ENCODE assay signal across 3 cellular contexts in the genomic region with DNA sequence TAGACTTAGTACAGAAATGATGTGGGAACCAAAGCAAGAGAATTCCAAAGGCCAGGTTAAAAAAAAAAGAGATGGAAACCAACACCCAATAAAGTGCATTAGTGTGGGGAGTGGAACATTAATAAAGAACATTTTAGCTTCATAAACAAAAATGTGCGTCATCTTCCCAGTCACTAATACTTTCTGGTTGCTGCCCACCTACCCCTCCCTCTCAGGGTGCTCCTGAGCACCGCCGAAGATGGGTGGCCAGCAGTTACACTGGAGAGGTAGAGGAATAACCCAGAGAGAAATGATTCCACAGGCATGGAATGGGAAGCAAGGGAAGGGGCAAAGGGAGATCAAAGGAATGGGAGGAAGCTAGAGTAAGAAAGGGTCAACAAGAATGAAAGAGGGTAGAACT.
TF ChIP-seq lines count a peak whose summit lies in the region.

No MANE protein-coding gene starts in this region.

TF ChIP-seq in SK-N-SH, 30 proteins besides CTCF, POLR2A, EP300 and RAD21:
- no peak for TF ChIP-seq MXI1 (IDR thresholded peaks at IDR 0.05; ENCODE audit: low read depth, low read length)
- no peak for TF ChIP-seq RCOR1 (IDR thresholded peaks at IDR 0.05; ENCODE audit: low read length)
- TF ChIP-seq YY1 (IDR thresholded peaks at IDR 0.05; ENCODE audit: low read depth): no peak
- TF ChIP-seq FOSL2 (IDR thresholded peaks at IDR 0.05; ENCODE audit: borderline replicate concordance, low read depth): no peak
- TF ChIP-seq SIN3A (IDR thresholded peaks at IDR 0.05; ENCODE audit: borderline replicate concordance, low read depth, low read length): no peak
- no peak for TF ChIP-seq JUND (IDR thresholded peaks at IDR 0.05)
- no peak for TF ChIP-seq USF2 (IDR thresholded peaks at IDR 0.05; ENCODE audit: borderline replicate concordance, low read depth, low read length)
- no peak for TF ChIP-seq MAX (IDR thresholded peaks at IDR 0.05; ENCODE audit: low read depth)
- TF ChIP-seq, protein P1, sequence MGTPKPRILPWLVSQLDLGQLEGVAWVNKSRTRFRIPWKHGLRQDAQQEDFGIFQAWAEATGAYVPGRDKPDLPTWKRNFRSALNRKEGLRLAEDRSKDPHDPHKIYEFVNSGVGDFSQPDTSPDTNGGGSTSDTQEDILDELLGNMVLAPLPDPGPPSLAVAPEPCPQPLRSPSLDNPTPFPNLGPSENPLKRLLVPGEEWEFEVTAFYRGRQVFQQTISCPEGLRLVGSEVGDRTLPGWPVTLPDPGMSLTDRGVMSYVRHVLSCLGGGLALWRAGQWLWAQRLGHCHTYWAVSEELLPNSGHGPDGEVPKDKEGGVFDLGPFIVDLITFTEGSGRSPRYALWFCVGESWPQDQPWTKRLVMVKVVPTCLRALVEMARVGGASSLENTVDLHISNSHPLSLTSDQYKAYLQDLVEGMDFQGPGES (IDR thresholded peaks at IDR 0.05; ENCODE audit: low read depth, low read length): no peak
- no peak for TF ChIP-seq CHD2 (IDR thresholded peaks at IDR 0.05; ENCODE audit: low read length, partially characterized antibody)
- TF ChIP-seq PBX3 (IDR thresholded peaks at IDR 0.05): no peak
- TF ChIP-seq, protein P2, sequence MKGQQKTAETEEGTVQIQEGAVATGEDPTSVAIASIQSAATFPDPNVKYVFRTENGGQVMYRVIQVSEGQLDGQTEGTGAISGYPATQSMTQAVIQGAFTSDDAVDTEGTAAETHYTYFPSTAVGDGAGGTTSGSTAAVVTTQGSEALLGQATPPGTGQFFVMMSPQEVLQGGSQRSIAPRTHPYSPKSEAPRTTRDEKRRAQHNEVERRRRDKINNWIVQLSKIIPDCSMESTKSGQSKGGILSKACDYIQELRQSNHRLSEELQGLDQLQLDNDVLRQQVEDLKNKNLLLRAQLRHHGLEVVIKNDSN (IDR thresholded peaks at IDR 0.05; ENCODE audit: borderline replicate concordance, low read depth): no peak
- TF ChIP-seq NFIC (IDR thresholded peaks at IDR 0.05; ENCODE audit: borderline replicate concordance): no peak
- TF ChIP-seq GATA2 (CRISPR knock-in tag; IDR thresholded peaks at IDR 0.05): no peak
- TF ChIP-seq NRF1 (IDR thresholded peaks at IDR 0.05; ENCODE audit: low read depth, low read length): no peak
- no peak for TF ChIP-seq TCF12 (IDR thresholded peaks at IDR 0.05)
- no peak for TF ChIP-seq TAF1 (IDR thresholded peaks at IDR 0.05; ENCODE audit: borderline replicate concordance, low read depth, low read length)
- TF ChIP-seq MEF2A (IDR thresholded peaks at IDR 0.05; ENCODE audit: borderline replicate concordance, low read depth): no peak
- no peak for TF ChIP-seq RXRA (IDR thresholded peaks at IDR 0.05; ENCODE audit: borderline replicate concordance, low read depth)

TF ChIP-seq in SK-N-SH treated with all-trans-retinoic acid at 6 μM for 48 hours, 23 proteins besides CTCF, POLR2A, EP300 and RAD21:
- TF ChIP-seq SNAI2 (CRISPR knock-in tag; IDR thresholded peaks at IDR 0.05) (no peak), TOX (CRISPR knock-in tag; IDR thresholded peaks at IDR 0.05; ENCODE audit: borderline replicate concordance) (no peak), ISL1 (CRISPR knock-in tag; IDR thresholded peaks at IDR 0.05) (no peak), GLIS3 (CRISPR knock-in tag; IDR thresholded peaks at IDR 0.05) (no peak), ZNF8 (CRISPR knock-in tag; IDR thresholded peaks at IDR 0.05) (no peak), OSR1 (CRISPR knock-in tag; IDR thresholded peaks at IDR 0.05) (no peak), RARB (CRISPR knock-in tag; IDR thresholded peaks at IDR 0.05) (no peak)
- TF ChIP-seq, protein P3, sequence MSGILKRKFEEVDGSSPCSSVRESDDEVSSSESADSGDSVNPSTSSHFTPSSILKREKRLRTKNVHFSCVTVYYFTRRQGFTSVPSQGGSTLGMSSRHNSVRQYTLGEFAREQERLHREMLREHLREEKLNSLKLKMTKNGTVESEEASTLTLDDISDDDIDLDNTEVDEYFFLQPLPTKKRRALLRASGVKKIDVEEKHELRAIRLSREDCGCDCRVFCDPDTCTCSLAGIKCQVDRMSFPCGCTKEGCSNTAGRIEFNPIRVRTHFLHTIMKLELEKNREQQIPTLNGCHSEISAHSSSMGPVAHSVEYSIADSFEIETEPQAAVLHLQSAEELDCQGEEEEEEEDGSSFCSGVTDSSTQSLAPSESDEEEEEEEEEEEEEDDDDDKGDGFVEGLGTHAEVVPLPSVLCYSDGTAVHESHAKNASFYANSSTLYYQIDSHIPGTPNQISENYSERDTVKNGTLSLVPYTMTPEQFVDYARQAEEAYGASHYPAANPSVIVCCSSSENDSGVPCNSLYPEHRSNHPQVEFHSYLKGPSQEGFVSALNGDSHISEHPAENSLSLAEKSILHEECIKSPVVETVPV (CRISPR knock-in tag; IDR thresholded peaks at IDR 0.05): no peak
TF ChIP-seq in SK-N-SH treated with all-trans-retinoic acid at 6 μM for 48 hours: peak in this region for 0.

TF ChIP-seq in K562, 482 proteins besides CTCF, POLR2A, EP300 and RAD21:
- TF ChIP-seq ZNF184 (CRISPR knock-in tag; IDR thresholded peaks at IDR 0.05): no peak
- TF ChIP-seq RREB1 (CRISPR knock-in tag; IDR thresholded peaks at IDR 0.05): no peak
- no peak for TF ChIP-seq MEIS2 (IDR thresholded peaks at IDR 0.05; ENCODE audit: partially characterized antibody)
- no peak for TF ChIP-seq GATAD2A (IDR thresholded peaks at IDR 0.05)
- TF ChIP-seq ZNF143 (CRISPR knock-in tag; IDR thresholded peaks at IDR 0.05): no peak
- TF ChIP-seq YY1 (IDR thresholded peaks at IDR 0.05; ENCODE audit: borderline replicate concordance in 1 of 3, control insufficient read depth in 1 of 3, extremely low read depth in 1 of 3, insufficient read depth in 3 of 3, insufficient read length in 1 of 3, insufficient replicate concordance in 2 of 3, low read depth in 1 of 3, low read length in 2 of 3): no peak
TF ChIP-seq in K562: peak in this region for 0.
